ENCODE assay signal across 12 cellular contexts in the genomic region with DNA sequence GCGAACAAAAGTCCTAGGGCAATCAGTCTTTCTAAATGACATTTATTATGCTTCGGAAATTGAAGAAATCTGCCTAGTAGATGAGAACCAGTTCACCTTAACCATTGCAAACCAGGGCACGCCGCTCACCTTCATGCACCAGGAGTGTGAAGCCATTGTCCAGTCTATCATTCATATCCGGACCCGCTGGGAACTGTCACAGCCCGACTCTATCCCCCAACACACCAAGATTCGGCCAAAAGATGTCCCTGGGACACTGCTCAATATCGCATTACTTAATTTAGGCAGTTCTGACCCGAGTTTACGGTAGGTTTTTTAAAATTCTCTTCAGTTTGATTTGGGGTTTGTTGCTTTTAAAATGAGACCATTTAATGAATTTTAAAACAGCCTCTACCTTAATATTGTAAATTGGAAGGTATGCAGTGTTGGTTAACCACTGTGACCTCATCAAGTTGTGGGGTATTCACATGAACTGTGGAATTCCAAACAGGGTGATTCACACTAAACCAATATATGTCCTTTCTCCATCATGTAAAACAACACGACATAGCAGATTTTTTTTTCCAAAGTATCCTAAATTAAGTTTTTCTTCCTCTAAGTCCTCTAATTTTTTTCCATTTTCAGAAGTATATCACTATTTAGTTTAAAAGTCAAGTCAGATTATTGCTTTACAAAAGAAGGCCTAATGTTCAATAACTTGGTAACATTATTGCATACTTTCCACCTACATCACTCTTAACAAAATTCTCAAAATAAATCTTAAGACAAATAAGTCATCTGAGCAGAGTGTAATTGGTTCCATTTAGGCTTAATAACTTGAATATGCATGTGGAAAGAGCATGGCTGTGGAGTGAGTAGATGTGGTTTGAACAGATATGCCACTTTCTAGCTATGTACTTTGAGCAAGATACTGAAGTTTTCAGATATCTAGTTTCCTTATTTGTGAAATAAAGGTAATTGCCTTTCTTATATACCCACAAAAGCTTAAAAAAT. TPM values are rescaled to one million over a fixed set of nuclear protein-coding genes. Genes with fewer than 3 reads are reported as not detected.
DNase-seq lines count a peak whose midpoint lies in the region; ATAC-seq, FAIRE-seq and TF ChIP-seq lines count a peak whose summit lies in the region.
"Had no signal": no experiment of that assay in that cellular context is flagged by ENCODE, and none has a peak within 500 bp of the region (broad histone marks: within the 10 kb centered on the region; RNA-seq: fewer than 3 reads in every experiment).

No MANE protein-coding gene starts in this region.

- POLR2A ChIA-PET in A673 (lab: Charles Lee; ENCODE audit: low non-redundant PET): no interaction called here

- peaks cover 14% of the 10 kb centered on the region for H3K36me3 Mint-ChIP-seq in activated CD8-positive, alpha-beta memory T cell treated with anti-CD3 and anti-CD28 coated beads, Interleukin-2, amount 10 ng/mL, durations not matched to agents 7 days and 5 days

- peak; percentile 94 for FAIRE-seq in keratinocyte (lab: Jason Lieb, UNC)
- FAIRE-seq: GM12878 had no signal

- no peaks in the 10 kb centered on the region for H3K9me3 ChIP-seq in keratinocyte (ENCODE audit: control insufficient read depth, low read depth, low read length)
- no peaks in the 10 kb centered on the region for H3K9me3 ChIP-seq in A673 (ENCODE audit: low read depth, low read length, poor library complexity, severe bottlenecking)

- H3K27me3 Mint-ChIP-seq in activated CD8-positive, alpha-beta memory T cell treated with anti-CD3 and anti-CD28 coated beads, Interleukin-2, amount 10 ng/mL, durations not matched to agents 7 days and 5 days: no peaks in the 10 kb centered on the region
- H3K27me3 Mint-ChIP-seq: central memory CD8-positive, alpha-beta T cell had no signal

- DNase-seq in ACHN (peak; percentile 84), HPDE6-E6E7 (ENCODE audit: extremely low spot score) (peak; percentile 15), astrocyte of the cerebellum (ENCODE audit: low read depth) (peak; percentile 94), keratinocyte (ENCODE audit: low read depth, low spot score) (no peak), NCI-H69 (lab: John Stamatoyannopoulos, UW) (no peak), A673 (ENCODE audit: low spot score) (no peak)
- DNase-seq in activated CD8-positive, alpha-beta memory T cell treated with anti-CD3 and anti-CD28 coated beads, Interleukin-2, amount 10 ng/mL, durations not matched to agents 7 days and 5 days: no peak
- DNase-seq: stimulated activated naive CD4-positive, alpha-beta T cell treated with Interleukin-2 at 50 U/mL for 16 hours had no signal

- no peaks in the 10 kb centered on the region for H3K9me3 Mint-ChIP-seq in activated CD8-positive, alpha-beta memory T cell treated with anti-CD3 and anti-CD28 coated beads, Interleukin-2, amount 10 ng/mL, durations not matched to agents 7 days and 5 days (ENCODE audit: low read depth)
- H3K9me3 Mint-ChIP-seq: central memory CD8-positive, alpha-beta T cell had no signal

- no peaks in the 10 kb centered on the region for H3K79me2 ChIP-seq in keratinocyte (ENCODE audit: control insufficient read depth, insufficient read depth, low read length)

- no peak for ATAC-seq in activated CD8-positive, alpha-beta memory T cell treated with anti-CD3 and anti-CD28 coated beads, Interleukin-2, amount 10 ng/mL, durations not matched to agents 7 days and 5 days
- no peak for ATAC-seq in HG03442 (IDR thresholded peaks at IDR 0.05; ENCODE audit: unreplicated experiment)
- ATAC-seq: GM12878 had no signal

- H3K27ac Mint-ChIP-seq in activated CD8-positive, alpha-beta memory T cell treated with anti-CD3 and anti-CD28 coated beads, Interleukin-2, amount 10 ng/mL, durations not matched to agents 7 days and 5 days: no peak overlapping the region

- in situ Hi-C loops in ACHN (cut with HindIII; ENCODE audit: low pct_ligation_motif_present, low pct_unique_long_range_greater_than_20kb, low sequenced_read_pairs) (no loop called here), astrocyte of the cerebellum (cut with HindIII; ENCODE audit: low sequenced_read_pairs) (no loop called here)

- no peak overlapping the region for H2AFZ ChIP-seq in keratinocyte (ENCODE audit: control insufficient read depth, low read length)

- H3K4me3 ChIP-seq in astrocyte of the cerebellum (ENCODE audit: low read depth, low read length) (no peak overlapping the region), keratinocyte (ENCODE audit: control insufficient read depth in 2 of 3, extremely low read depth in 1 of 3, insufficient read depth in 2 of 3, low read depth in 1 of 3, low read length in 3 of 3) (no peak overlapping the region), A673 (ENCODE audit: low read depth, low read length, poor library complexity, severe bottlenecking) (no peak overlapping the region)
- H3K4me3 ChIP-seq: GM12878 had no signal

- H3K9me1 ChIP-seq in keratinocyte (ENCODE audit: control insufficient read depth, extremely low read depth, insufficient read depth, low read length): no peaks in the 10 kb centered on the region

- peak overlapping the region; percentile 33 for H3K27ac ChIP-seq in keratinocyte (ENCODE audit: control insufficient read depth, insufficient read depth, low read length)
- no peak overlapping the region for H3K27ac ChIP-seq in A673 (ENCODE audit: low read depth, low read length, poor library complexity, severe bottlenecking)

- H4K20me1 ChIP-seq in keratinocyte (ENCODE audit: control insufficient read depth, extremely low read depth, insufficient read depth, low read length): no peaks in the 10 kb centered on the region

- H3K4me1 ChIP-seq in keratinocyte (ENCODE audit: control insufficient read depth, extremely low read depth, insufficient read depth, low read length) (peaks cover 32% of the 10 kb centered on the region), A673 (ENCODE audit: insufficient read depth, low read length, poor library complexity, severe bottlenecking) (no peaks in the 10 kb centered on the region)

- no TSS peak for BruUV-seq in A673 (replicated peaks; lab: Mats Ljungman, UMichigan)

- peaks cover 0 to 3% of the 10 kb centered on the region in 2 experiments for H3K36me3 ChIP-seq in keratinocyte (ENCODE audit: control insufficient read depth in 2 of 2, extremely low read depth in 1 of 2, insufficient read depth in 2 of 2, low read length in 2 of 2)
- no peaks in the 10 kb centered on the region for H3K36me3 ChIP-seq in A673 (ENCODE audit: insufficient read depth, low read length, poor library complexity, severe bottlenecking)

- H3K27me3 ChIP-seq in keratinocyte (ENCODE audit: control insufficient read depth, extremely low read depth, insufficient read depth, low read length) (no peaks in the 10 kb centered on the region), A673 (replicated peaks; ENCODE audit: insufficient read depth, low read depth, low read length, poor library complexity) (no peaks in the 10 kb centered on the region)

- no peak overlapping the region for H3K4me3 Mint-ChIP-seq in activated CD8-positive, alpha-beta memory T cell treated with anti-CD3 and anti-CD28 coated beads, Interleukin-2, amount 10 ng/mL, durations not matched to agents 7 days and 5 days
- H3K4me3 Mint-ChIP-seq: central memory CD8-positive, alpha-beta T cell had no signal

- TF ChIP-seq CTCF in astrocyte of the cerebellum (IDR thresholded peaks at IDR 0.05; ENCODE audit: low read depth, low read length, missing control alignments) (no peak), keratinocyte (optimal IDR thresholded peaks at IDR 0.05 in 1 of 3, IDR thresholded peaks at IDR 0.05 in 1 of 3, conservative IDR thresholded peaks at IDR 0.05 in 1 of 3; ENCODE audit: extremely low read depth in 1 of 3, insufficient read depth in 2 of 3, low read length in 3 of 3) (no peak), A673 (conservative IDR thresholded peaks at IDR 0.05; ENCODE audit: low read depth, low read length) (no peak)

- intact Hi-C loops in A673 (cut with micrococcal nuclease; ENCODE audit: unreplicated experiment): no loop called here

- CTCF ChIA-PET in activated CD8-positive, alpha-beta memory T cell treated with anti-CD3 and anti-CD28 coated beads, Interleukin-2, amount 10 ng/mL, durations not matched to agents 7 days and 5 days (lab: Charles Lee): no interaction called here
- CTCF ChIA-PET in A673 (lab: Charles Lee): interaction anchor here (0.5 kb wide), 1 partner anchor 399 kb away, joined by 3 read pairs; no protein-coding TSS in a partner anchor

- peak overlapping the region; percentile 59 for H3K4me2 ChIP-seq in keratinocyte (ENCODE audit: control insufficient read depth, extremely low read depth, insufficient read depth, low read depth, low read length)

- dilution Hi-C loops in keratinocyte (cut with MboI; ENCODE audit: extremely low pct_ligation_motif_present, low sequenced_read_pairs): no loop called here

- peaks cover 14% of the 10 kb centered on the region for H3K4me1 Mint-ChIP-seq in activated CD8-positive, alpha-beta memory T cell treated with anti-CD3 and anti-CD28 coated beads, Interleukin-2, amount 10 ng/mL, durations not matched to agents 7 days and 5 days

- peak overlapping the region; percentile 2 for H3K9ac ChIP-seq in keratinocyte (ENCODE audit: control insufficient read depth, extremely low read depth, insufficient read depth, low read length)

RNA-seq across cellular contexts. Expression of a gene that starts 6.4 kb away (rescaled TPM):
- 0.05 to 0.12 TPM (median 0.12 TPM) in 3 replicates for polyA plus RNA-seq in keratinocyte
- not detected for polyA plus RNA-seq in keratinocyte (2011; ENCODE audit: low read depth)
- not detected in 2 replicates for polyA plus RNA-seq in keratinocyte (2011; cell fraction: cytosol; rRNA removed)
- not detected in 2 replicates for polyA plus RNA-seq in keratinocyte (2011; cell fraction: nucleus; rRNA removed)
- polyA plus RNA-seq in keratinocyte (2012; ENCODE audit: low replicate concordance): 0.06 and 0.13 TPM in 2 replicates
- not detected in 3 replicates for polyA minus RNA-seq in keratinocyte
- polyA minus RNA-seq in keratinocyte (2011; cell fraction: cytosol; rRNA and poly(A)+ RNA removed): not detected
- polyA minus RNA-seq in keratinocyte (2011; cell fraction: nucleus; rRNA and poly(A)+ RNA removed): not detected in 2 replicates
- total RNA-seq in activated CD8-positive, alpha-beta memory T cell treated with anti-CD3 and anti-CD28 coated beads, Interleukin-2, amount 10 ng/mL, durations not matched to agents 7 days and 5 days: 10 to 100 TPM; 37.3 to 45.9 TPM
- not detected in 2 replicates for total RNA-seq in A673 (2021)
- total RNA-seq: NCI-H460 had no signal

RNA-seq across cellular contexts. Expression of a gene that starts 14.0 kb away (rescaled TPM):
- 0.32 to 1.1 TPM (median 0.80 TPM) in 3 replicates for polyA plus RNA-seq in keratinocyte
- not detected for polyA plus RNA-seq in keratinocyte (2011; ENCODE audit: low read depth)
- 0.30 and 0.40 TPM in 2 replicates for polyA plus RNA-seq in keratinocyte (2011; cell fraction: cytosol; rRNA removed)
- 0.51 and 0.55 TPM in 2 replicates for polyA plus RNA-seq in keratinocyte (2011; cell fraction: nucleus; rRNA removed)
- polyA plus RNA-seq in keratinocyte (2012; ENCODE audit: low replicate concordance): 0.48 and 0.56 TPM in 2 replicates
- polyA minus RNA-seq in keratinocyte: 0.48 to 1.0 TPM in 2 of 3 replicates, not detected in the other
- not detected for polyA minus RNA-seq in keratinocyte (2011; cell fraction: cytosol; rRNA and poly(A)+ RNA removed)
- polyA minus RNA-seq in keratinocyte (2011; cell fraction: nucleus; rRNA and poly(A)+ RNA removed): 0.42 TPM in 1 of 2 replicates, not detected in the other
- total RNA-seq in activated CD8-positive, alpha-beta memory T cell treated with anti-CD3 and anti-CD28 coated beads, Interleukin-2, amount 10 ng/mL, durations not matched to agents 7 days and 5 days: 10 to 100 TPM; 49.4 to 51.5 TPM
- total RNA-seq in A673 (2021): 0.92 TPM in 1 of 2 replicates, not detected in the other

RNA-seq across cellular contexts. Expression of a gene that starts 30.8 kb away (rescaled TPM):
- polyA plus RNA-seq in keratinocyte: not detected in 3 replicates
- polyA plus RNA-seq in keratinocyte (2011; ENCODE audit: low read depth): not detected
- not detected in 2 replicates for polyA plus RNA-seq in keratinocyte (2011; cell fraction: cytosol; rRNA removed)
- polyA plus RNA-seq in keratinocyte (2011; cell fraction: nucleus; rRNA removed): not detected in 2 replicates
- 1.0 TPM in 1 of 2 replicates, not detected in the other for polyA plus RNA-seq in keratinocyte (2012; ENCODE audit: low replicate concordance)
- polyA minus RNA-seq in keratinocyte: not detected in 3 replicates
- polyA minus RNA-seq in keratinocyte (2011; cell fraction: cytosol; rRNA and poly(A)+ RNA removed): not detected
- not detected in 2 replicates for polyA minus RNA-seq in keratinocyte (2011; cell fraction: nucleus; rRNA and poly(A)+ RNA removed)
- total RNA-seq in activated CD8-positive, alpha-beta memory T cell treated with anti-CD3 and anti-CD28 coated beads, Interleukin-2, amount 10 ng/mL, durations not matched to agents 7 days and 5 days: under 1 TPM; 0.54 to 0.96 TPM
- not detected in 2 replicates for total RNA-seq in A673 (2021)
- total RNA-seq: NCI-H460 had no signal

Comparison
In these comparisons a context has a peak if more than half of its experiments do, and no peak if none do; other contexts are left out.
1. DNase-seq: peak in ACHN (single experiment), HPDE6-E6E7 (single experiment) and astrocyte of the cerebellum (single experiment); none in keratinocyte (single experiment), activated CD8-positive, alpha-beta memory T cell treated with anti-CD3 and anti-CD28 coated beads, Interleukin-2, amount 10 ng/mL, durations not matched to agents 7 days and 5 days (single experiment), NCI-H69 (single experiment) and A673 (single experiment).
2. RNA of a gene that starts 6.4 kb away (total RNA-seq): 37.3 to 45.9 TPM in activated CD8-positive, alpha-beta memory T cell treated with anti-CD3 and anti-CD28 coated beads, Interleukin-2, amount 10 ng/mL, durations not matched to agents 7 days and 5 days; not detected in A673; every median in the first group is over 10 times any median in the second.
3. RNA of a gene that starts 14.0 kb away (total RNA-seq): 49.4 to 51.5 TPM in activated CD8-positive, alpha-beta memory T cell treated with anti-CD3 and anti-CD28 coated beads, Interleukin-2, amount 10 ng/mL, durations not matched to agents 7 days and 5 days; 0.92 TPM in A673; every median in the first group is over 10 times any median in the second.